ENCODE assay signal across 25 cellular contexts in genomic region chr12:118310320-118310719, GRCh38.
A peak's percentile ranks its signal among the peaks of the same experiment; 100 is the strongest.
DNase-seq lines count a peak whose midpoint lies in the region; ATAC-seq, FAIRE-seq and TF ChIP-seq lines count a peak whose summit lies in the region.
"Had no signal": no experiment of that assay in that cellular context is flagged by ENCODE, and none has a peak within 500 bp of the region (broad histone marks: within the 10 kb centered on the region; RNA-seq: fewer than 3 reads in every experiment).

No MANE protein-coding gene starts in this region.

- H4K20me1 ChIP-seq in K562 (replicated peaks; ENCODE audit: control insufficient read depth, insufficient read depth, low read length): no peaks in the 10 kb centered on the region
- H4K20me1 ChIP-seq: BLaER1 had no signal

- no peak for TF ChIP-seq CTCF in A549 (IDR thresholded peaks at IDR 0.05)
- TF ChIP-seq CTCF in K562 (IDR thresholded peaks at IDR 0.05 in 2 of 3, conservative IDR thresholded peaks at IDR 0.05 in 1 of 3; ENCODE audit: insufficient read depth in 2 of 3, low read depth in 1 of 3, low read length in 3 of 3): no peak

- CTCF ChIA-PET in A549 (lab: Yijun Ruan, JAX) (interaction anchor here (1.4 kb wide), 1 partner anchor 66 kb away, joined by 3 read pairs; no protein-coding TSS in a partner anchor), K562 (lab: Yijun Ruan, JAX; ENCODE audit: low intra/inter-chr PET ratio) (no interaction called here)

- TF ChIP-seq RAD21 in A549 (conservative IDR thresholded peaks at IDR 0.05 in 1 of 2, IDR thresholded peaks at IDR 0.05 in 1 of 2): no peak
- TF ChIP-seq RAD21 in K562 (CRISPR knock-in tag; conservative IDR thresholded peaks at IDR 0.05 in 1 of 2, IDR thresholded peaks at IDR 0.05 in 1 of 2): no peak

- BruUV-seq in K562 (replicated peaks; lab: Mats Ljungman, UMichigan): no TSS peak

- H2AFZ ChIP-seq in K562 (ENCODE audit: low read depth, low read length): no peak overlapping the region

- peaks cover 30% of the 10 kb centered on the region for H3K79me2 ChIP-seq in K562 (ENCODE audit: control insufficient read depth, insufficient read depth, low read length)

- POLR2A ChIA-PET in A549 (lab: Yijun Ruan, JAX) (no interaction called here), K562 (lab: Yijun Ruan, JAX) (interaction anchor here (0.7 kb wide), 1 partner anchor 38 kb away, joined by 3 read pairs; no protein-coding TSS in a partner anchor)

- no peaks in the 10 kb centered on the region for H3K27me3 ChIP-seq in K562 (ENCODE audit: control insufficient read depth in 2 of 2, insufficient read depth in 2 of 2, low read length in 2 of 2)
- H3K27me3 ChIP-seq: BE2C, BLaER1 had no signal

- peaks cover 18% of the 10 kb centered on the region; the same call in 2 of the 3 replicates for H3K4me1 ChIP-seq in A549
- peaks cover 3 to 6% of the 10 kb centered on the region in 2 experiments; a peak in 4 of 5 replicates for H3K4me1 ChIP-seq in K562 (replicated peaks in 1 of 2; ENCODE audit: control insufficient read depth in 2 of 2, insufficient read depth in 2 of 2, low read length in 2 of 2)
- H3K4me1 ChIP-seq: BE2C had no signal

- H3K9ac ChIP-seq in K562 (ENCODE audit: insufficient read depth in 1 of 2, low read depth in 2 of 2, low read length in 2 of 2): no peak overlapping the region
- H3K9ac ChIP-seq: BLaER1 had no signal

- H3K4me3 ChIP-seq in A549 (no peak overlapping the region), K562 (no peak overlapping the region)
- H3K4me3 ChIP-seq: BLaER1, GM12878 had no signal

- ATAC-seq in A549: no peak
- no peak for ATAC-seq in K562
- ATAC-seq: CD8-positive, alpha-beta T cell; GM12878 had no signal

- H3K4me2 ChIP-seq in A549 (no peak overlapping the region), K562 (ENCODE audit: insufficient read depth, low read length) (no peak overlapping the region)
- H3K4me2 ChIP-seq: BLaER1 had no signal

- peak; percentile 56 for FAIRE-seq in A204.1 (lab: Jason Lieb, UNC)
- FAIRE-seq in A549 (lab: Jason Lieb, UNC): no peak
- FAIRE-seq in K562 (lab: Jason Lieb, UNC): no peak
- peak; percentile 6 for FAIRE-seq in frontal cortex (lab: Jason Lieb, UNC)
- FAIRE-seq: GM12878, GM12892, GM18507 had no signal

- intact Hi-C loops in K562 (cut with micrococcal nuclease): no loop called here

- H3K27ac ChIP-seq in A549: no peak overlapping the region
- no peak overlapping the region for H3K27ac ChIP-seq in K562 (ENCODE audit: extremely low read depth, low read depth, low read length)
- H3K27ac ChIP-seq: BLaER1 had no signal

- TF ChIP-seq EP300 in A549 (IDR thresholded peaks at IDR 0.05) (no peak), K562 (IDR thresholded peaks at IDR 0.05; ENCODE audit: low read length) (no peak)

- H3K9me3 ChIP-seq in A549 (no peaks in the 10 kb centered on the region), K562 (replicated peaks; ENCODE audit: control insufficient read depth, insufficient read depth, low read depth, low read length) (no peaks in the 10 kb centered on the region)
- H3K9me3 ChIP-seq: BE2C had no signal

- no peaks in the 10 kb centered on the region for H3K9me1 ChIP-seq in K562 (ENCODE audit: control insufficient read depth, insufficient read depth, low read length)

- in situ Hi-C loops in K562 (cut with MboI): no loop called here

- DNase-seq in A549 (ENCODE audit: low read depth in 1 of 2, low spot score in 1 of 2) (no peak), K562 (ENCODE audit: extremely low read depth in 1 of 4, low spot score in 3 of 4) (no peak), frontal cortex (ENCODE audit: low spot score in 2 of 2) (no peak), NCI-H446 treated with DMSO at 0.1 percent for 48 hours (lab: John Stamatoyannopoulos, UW) (no peak), CD1c-positive myeloid dendritic cell (ENCODE audit: extremely low spot score) (no peak), COR-L47 (lab: John Stamatoyannopoulos, UW) (no peak)
- no peak for DNase-seq in effector CD8-positive, alpha-beta T cell (lab: John Stamatoyannopoulos, UW)
- DNase-seq: 8988T; ACHN; BE2C; C1 segment of cervical spinal cord; CD4-positive, alpha-beta T cell; CD8-positive, alpha-beta T cell; DMS 273 treated with DMSO at 0.1 percent for 48 hours; DMS153; DMS53; DMS79; DND-41; EL; GDM1 had no signal

- no peaks in the 10 kb centered on the region for H3K36me3 ChIP-seq in K562 (ENCODE audit: control insufficient read depth, insufficient read depth, low read length)
- H3K36me3 ChIP-seq: BE2C, BLaER1 had no signal

- TF ChIP-seq POLR2A in A549 (IDR thresholded peaks at IDR 0.05; ENCODE audit: low read length) (no peak), K562 (conservative IDR thresholded peaks at IDR 0.05) (no peak)

TF ChIP-seq in A549, 52 proteins besides CTCF, POLR2A, EP300 and RAD21:
- TF ChIP-seq MAFK (IDR thresholded peaks at IDR 0.05; ENCODE audit: partially characterized antibody) (peak; percentile 77), HEYL (CRISPR knock-in tag; IDR thresholded peaks at IDR 0.05) (no peak)

TF ChIP-seq in K562, 482 proteins besides CTCF, POLR2A, EP300 and RAD21 (continues in another document):
- TF ChIP-seq ZNF316 (IDR thresholded peaks at IDR 0.05) (peak; percentile 84), ZNF57 (CRISPR knock-in tag; IDR thresholded peaks at IDR 0.05) (no peak), DDX20 (tag; IDR thresholded peaks at IDR 0.05; ENCODE audit: low read depth) (no peak), GTF2E2 (tag; IDR thresholded peaks at IDR 0.05) (no peak), MAFF (IDR thresholded peaks at IDR 0.05; ENCODE audit: low read length) (peak; percentile 65), HDAC6 (IDR thresholded peaks at IDR 0.05; ENCODE audit: low read depth, low read length) (no peak), ID3 (CRISPR knock-in tag; IDR thresholded peaks at IDR 0.05) (no peak), ID3 (tag; IDR thresholded peaks at IDR 0.05) (no peak), C11orf30 (IDR thresholded peaks at IDR 0.05; ENCODE audit: low read depth) (peak; percentile 71), ZNF274 (IDR thresholded peaks at IDR 0.05; ENCODE audit: borderline replicate concordance, low read depth, low read length) (no peak), CBFB (CRISPR knock-in tag; IDR thresholded peaks at IDR 0.05) (no peak), SRSF3 (IDR thresholded peaks at IDR 0.05; ENCODE audit: insufficient read depth, low read length) (no peak), MAFK (IDR thresholded peaks at IDR 0.05; ENCODE audit: low read length) (peak; percentile 28; the same call in 1 of the 2 replicates), ZNF408 (CRISPR knock-in tag; IDR thresholded peaks at IDR 0.05; ENCODE audit: low read depth) (no peak), GATAD2B (IDR thresholded peaks at IDR 0.05; ENCODE audit: borderline replicate concordance) (no peak), PHB (CRISPR knock-in tag; IDR thresholded peaks at IDR 0.05) (no peak), PHF21A (IDR thresholded peaks at IDR 0.05; ENCODE audit: borderline replicate concordance, low read depth) (no peak), RAD51 (IDR thresholded peaks at IDR 0.05; ENCODE audit: borderline replicate concordance, low read depth) (no peak), CEBPG (CRISPR knock-in tag; IDR thresholded peaks at IDR 0.05) (no peak), CEBPG (tag; conservative IDR thresholded peaks at IDR 0.05 in 1 of 2, IDR thresholded peaks at IDR 0.05 in 1 of 2) (no peak), SNRNP70 (optimal IDR thresholded peaks at IDR 0.05; ENCODE audit: low read depth, low read length) (no peak), MAFG (tag; conservative IDR thresholded peaks at IDR 0.05) (peak; percentile 68)
- TF ChIP-seq, protein P1, sequence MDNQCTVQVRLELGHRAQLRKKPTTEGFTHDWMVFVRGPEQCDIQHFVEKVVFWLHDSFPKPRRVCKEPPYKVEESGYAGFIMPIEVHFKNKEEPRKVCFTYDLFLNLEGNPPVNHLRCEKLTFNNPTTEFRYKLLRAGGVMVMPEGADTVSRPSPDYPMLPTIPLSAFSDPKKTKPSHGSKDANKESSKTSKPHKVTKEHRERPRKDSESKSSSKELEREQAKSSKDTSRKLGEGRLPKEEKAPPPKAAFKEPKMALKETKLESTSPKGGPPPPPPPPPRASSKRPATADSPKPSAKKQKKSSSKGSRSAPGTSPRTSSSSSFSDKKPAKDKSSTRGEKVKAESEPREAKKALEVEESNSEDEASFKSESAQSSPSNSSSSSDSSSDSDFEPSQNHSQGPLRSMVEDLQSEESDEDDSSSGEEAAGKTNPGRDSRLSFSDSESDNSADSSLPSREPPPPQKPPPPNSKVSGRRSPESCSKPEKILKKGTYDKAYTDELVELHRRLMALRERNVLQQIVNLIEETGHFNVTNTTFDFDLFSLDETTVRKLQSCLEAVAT (IDR thresholded peaks at IDR 0.05): no peak
- TF ChIP-seq, protein P2, sequence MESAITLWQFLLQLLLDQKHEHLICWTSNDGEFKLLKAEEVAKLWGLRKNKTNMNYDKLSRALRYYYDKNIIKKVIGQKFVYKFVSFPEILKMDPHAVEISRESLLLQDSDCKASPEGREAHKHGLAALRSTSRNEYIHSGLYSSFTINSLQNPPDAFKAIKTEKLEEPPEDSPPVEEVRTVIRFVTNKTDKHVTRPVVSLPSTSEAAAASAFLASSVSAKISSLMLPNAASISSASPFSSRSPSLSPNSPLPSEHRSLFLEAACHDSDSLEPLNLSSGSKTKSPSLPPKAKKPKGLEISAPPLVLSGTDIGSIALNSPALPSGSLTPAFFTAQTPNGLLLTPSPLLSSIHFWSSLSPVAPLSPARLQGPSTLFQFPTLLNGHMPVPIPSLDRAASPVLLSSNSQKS (CRISPR knock-in tag; IDR thresholded peaks at IDR 0.05): no peak
- TF ChIP-seq, protein P3, sequence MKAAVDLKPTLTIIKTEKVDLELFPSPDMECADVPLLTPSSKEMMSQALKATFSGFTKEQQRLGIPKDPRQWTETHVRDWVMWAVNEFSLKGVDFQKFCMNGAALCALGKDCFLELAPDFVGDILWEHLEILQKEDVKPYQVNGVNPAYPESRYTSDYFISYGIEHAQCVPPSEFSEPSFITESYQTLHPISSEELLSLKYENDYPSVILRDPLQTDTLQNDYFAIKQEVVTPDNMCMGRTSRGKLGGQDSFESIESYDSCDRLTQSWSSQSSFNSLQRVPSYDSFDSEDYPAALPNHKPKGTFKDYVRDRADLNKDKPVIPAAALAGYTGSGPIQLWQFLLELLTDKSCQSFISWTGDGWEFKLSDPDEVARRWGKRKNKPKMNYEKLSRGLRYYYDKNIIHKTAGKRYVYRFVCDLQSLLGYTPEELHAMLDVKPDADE (conservative IDR thresholded peaks at IDR 0.05; ENCODE audit: control insufficient read depth, low read depth, low read length): no peak
